3 cellular contexts compared by ENCODE assay signal in genomic region chr16:35685085-35685484, GRCh38.
"Had no signal": no experiment of that assay in that cellular context is flagged by ENCODE, and none has a peak within 500 bp of the region (broad histone marks: within the 10 kb centered on the region; RNA-seq: fewer than 3 reads in every experiment).

No MANE protein-coding gene starts in this region.

- DNase-seq: GDM1, GF-D8 had no signal

- ATAC-seq: GM12878 had no signal

- H3K4me3 ChIP-seq: GM12878 had no signal
